17 cellular contexts compared by ENCODE assay signal in genomic region chr6:169638915-169639314, GRCh38.
"Had no signal": no experiment of that assay in that cellular context is flagged by ENCODE, and none has a peak within 500 bp of the region (broad histone marks: within the 10 kb centered on the region; RNA-seq: fewer than 3 reads in every experiment).

No MANE protein-coding gene starts in this region.

- H3K27me3 ChIP-seq: body of pancreas, SJSA1, tibial nerve had no signal

- H3K27ac ChIP-seq: body of pancreas, left ventricle myocardium inferior, SJSA1, tibial nerve, VCaP had no signal

- H3K4me1 ChIP-seq: body of pancreas, left ventricle myocardium inferior, SJSA1, tibial nerve had no signal

- H3K4me3 ChIP-seq: body of pancreas, left ventricle myocardium inferior, SJSA1, tibial nerve had no signal

- ATAC-seq: body of pancreas had no signal

- H3K4me1 Mint-ChIP-seq: activated naive CD8-positive, alpha-beta T cell treated with anti-CD3 and anti-CD28 coated beads, Interleukin-2, amount 10 ng/mL, durations not matched to agents 7 days and 5 days; memory B cell had no signal

- DNase-seq: activated CD4-positive, alpha-beta T cell treated with anti-CD3 and anti-CD28 coated beads for 1 hour; activated naive CD8-positive, alpha-beta T cell treated with anti-CD3 and anti-CD28 coated beads, Interleukin-2, amount 10 ng/mL, durations not matched to agents 7 days and 5 days; body of pancreas; caudate nucleus; foreskin melanocyte; left ventricle myocardium inferior; nucleus accumbens; posterior cingulate gyrus; stimulated activated CD8-positive, alpha-beta memory T cell treated with anti-CD3 and anti-CD28 coated beads, Interleukin-4, amount 100 ng/mL, for 48 hours; stimulated activated naive CD4-positive, alpha-beta T cell treated with Interleukin-2 at 50 U/mL for 16 hours; SW 1271; T-helper 2 cell had no signal

- H3K4me3 Mint-ChIP-seq: activated naive CD8-positive, alpha-beta T cell treated with anti-CD3 and anti-CD28 coated beads, Interleukin-2, amount 10 ng/mL, durations not matched to agents 7 days and 5 days; memory B cell; natural killer cell treated with Interleukin-12 subunit alpha and Interleukin-12 subunit beta and Interleukin-15 and Interleukin-18, amount 100 ng/mL, for 72 hours had no signal

- H3K9me3 Mint-ChIP-seq: activated naive CD8-positive, alpha-beta T cell treated with anti-CD3 and anti-CD28 coated beads, Interleukin-2, amount 10 ng/mL, durations not matched to agents 7 days and 5 days; memory B cell; natural killer cell treated with Interleukin-12 subunit alpha and Interleukin-12 subunit beta and Interleukin-15 and Interleukin-18, amount 100 ng/mL, for 72 hours had no signal

- H3K27ac Mint-ChIP-seq: activated naive CD8-positive, alpha-beta T cell treated with anti-CD3 and anti-CD28 coated beads, Interleukin-2, amount 10 ng/mL, durations not matched to agents 7 days and 5 days; memory B cell; natural killer cell treated with Interleukin-12 subunit alpha and Interleukin-12 subunit beta and Interleukin-15 and Interleukin-18, amount 100 ng/mL, for 72 hours had no signal

- H3K9me3 ChIP-seq: body of pancreas, left ventricle myocardium inferior, SJSA1, tibial nerve had no signal
